1 cellular context compared by ENCODE assay signal in the genomic region with DNA sequence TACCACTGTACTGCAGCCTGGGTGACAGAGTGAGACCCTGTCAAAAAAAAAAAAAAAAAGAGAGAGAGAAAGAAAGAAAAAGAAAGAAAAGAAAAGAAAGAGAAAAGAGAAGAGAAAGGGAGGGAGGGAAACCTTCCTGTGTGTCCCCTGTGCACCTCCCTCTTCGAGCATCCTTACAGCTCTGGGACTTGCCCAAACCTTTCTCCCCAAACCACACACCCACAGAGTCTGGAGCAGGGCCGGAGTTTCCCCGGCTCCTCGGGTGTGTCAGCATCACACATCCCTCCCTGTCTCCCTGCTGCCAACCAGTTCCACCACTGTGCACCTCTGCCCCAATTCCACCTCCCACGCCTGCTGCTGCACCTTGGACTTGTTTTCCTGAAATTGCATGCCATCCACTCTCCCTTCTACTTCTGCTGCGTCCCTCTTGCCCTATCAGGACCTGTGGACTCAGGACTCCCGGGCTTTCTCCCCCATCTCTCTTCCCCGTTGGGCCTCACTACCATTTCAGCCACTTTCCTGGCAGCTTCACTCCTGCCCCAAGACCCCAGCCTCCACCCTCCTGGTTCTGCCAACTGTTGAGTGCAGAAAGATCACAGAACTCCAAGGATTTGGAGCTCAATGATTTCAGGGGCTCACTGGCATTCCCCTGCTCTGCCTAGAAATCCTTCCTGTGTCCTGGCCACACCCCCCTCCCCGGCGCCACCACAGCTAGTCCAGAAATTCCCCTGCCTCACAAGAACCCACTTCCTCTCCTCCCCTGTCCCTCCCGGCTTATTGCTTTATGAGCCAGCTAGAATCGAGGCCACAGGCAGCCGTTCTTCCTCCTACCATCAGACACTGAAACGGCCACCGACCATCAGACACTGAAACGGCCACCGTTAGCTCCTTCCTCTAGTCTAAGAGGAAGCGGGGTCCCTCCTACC.
A peak's percentile ranks its signal among the peaks of the same experiment; 100 is the strongest.
TF ChIP-seq lines count a peak whose summit lies in the region.

No MANE protein-coding gene starts in this region.

TF ChIP-seq in HepG2, 621 proteins besides CTCF, POLR2A, EP300 and RAD21 (continued from another document and continues in another):
- TF ChIP-seq, protein P1, sequence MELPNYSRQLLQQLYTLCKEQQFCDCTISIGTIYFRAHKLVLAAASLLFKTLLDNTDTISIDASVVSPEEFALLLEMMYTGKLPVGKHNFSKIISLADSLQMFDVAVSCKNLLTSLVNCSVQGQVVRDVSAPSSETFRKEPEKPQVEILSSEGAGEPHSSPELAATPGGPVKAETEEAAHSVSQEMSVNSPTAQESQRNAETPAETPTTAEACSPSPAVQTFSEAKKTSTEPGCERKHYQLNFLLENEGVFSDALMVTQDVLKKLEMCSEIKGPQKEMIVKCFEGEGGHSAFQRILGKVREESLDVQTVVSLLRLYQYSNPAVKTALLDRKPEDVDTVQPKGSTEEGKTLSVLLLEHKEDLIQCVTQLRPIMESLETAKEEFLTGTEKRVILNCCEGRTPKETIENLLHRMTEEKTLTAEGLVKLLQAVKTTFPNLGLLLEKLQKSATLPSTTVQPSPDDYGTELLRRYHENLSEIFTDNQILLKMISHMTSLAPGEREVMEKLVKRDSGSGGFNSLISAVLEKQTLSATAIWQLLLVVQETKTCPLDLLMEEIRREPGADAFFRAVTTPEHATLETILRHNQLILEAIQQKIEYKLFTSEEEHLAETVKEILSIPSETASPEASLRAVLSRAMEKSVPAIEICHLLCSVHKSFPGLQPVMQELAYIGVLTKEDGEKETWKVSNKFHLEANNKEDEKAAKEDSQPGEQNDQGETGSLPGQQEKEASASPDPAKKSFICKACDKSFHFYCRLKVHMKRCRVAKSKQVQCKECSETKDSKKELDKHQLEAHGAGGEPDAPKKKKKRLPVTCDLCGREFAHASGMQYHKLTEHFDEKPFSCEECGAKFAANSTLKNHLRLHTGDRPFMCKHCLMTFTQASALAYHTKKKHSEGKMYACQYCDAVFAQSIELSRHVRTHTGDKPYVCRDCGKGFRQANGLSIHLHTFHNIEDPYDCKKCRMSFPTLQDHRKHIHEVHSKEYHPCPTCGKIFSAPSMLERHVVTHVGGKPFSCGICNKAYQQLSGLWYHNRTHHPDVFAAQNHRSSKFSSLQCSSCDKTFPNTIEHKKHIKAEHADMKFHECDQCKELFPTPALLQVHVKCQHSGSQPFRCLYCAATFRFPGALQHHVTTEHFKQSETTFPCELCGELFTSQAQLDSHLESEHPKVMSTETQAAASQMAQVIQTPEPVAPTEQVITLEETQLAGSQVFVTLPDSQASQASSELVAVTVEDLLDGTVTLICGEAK (IDR thresholded peaks at IDR 0.05) = no peak
- TF ChIP-seq, protein P1 (CRISPR knock-in tag; IDR thresholded peaks at IDR 0.05) = 0 out of 2 replicates have a peak, but pooled peaks have one; percentile 9
- TF ChIP-seq SRSF4 (IDR thresholded peaks at IDR 0.05; ENCODE audit: low read depth, low read length, poor library complexity, severe bottlenecking) (no peak), TOPORS (CRISPR knock-in tag; IDR thresholded peaks at IDR 0.05) (peak; percentile 69; the same call in 1 of the 2 replicates), JUN (CRISPR knock-in tag; IDR thresholded peaks at IDR 0.05) (0 out of 2 replicates have a peak, but pooled peaks have one; percentile 59), SETDB1 (CRISPR knock-in tag; IDR thresholded peaks at IDR 0.05; ENCODE audit: borderline replicate concordance) (no peak), RBAK (CRISPR knock-in tag; IDR thresholded peaks at IDR 0.05) (0 out of 2 replicates have a peak, but pooled peaks have one; percentile 31), MTF1 (CRISPR knock-in tag; IDR thresholded peaks at IDR 0.05) (no peak), ZNF550 (CRISPR knock-in tag; IDR thresholded peaks at IDR 0.05; ENCODE audit: borderline replicate concordance) (no peak), ZNF660 (CRISPR knock-in tag; IDR thresholded peaks at IDR 0.05; ENCODE audit: borderline replicate concordance, low read depth) (no peak; the same call in 1 of the 2 replicates), ZNF556 (CRISPR knock-in tag; IDR thresholded peaks at IDR 0.05; ENCODE audit: borderline replicate concordance) (0 out of 2 replicates have a peak, but pooled peaks have one; percentile 71), PAF1 (CRISPR knock-in tag; IDR thresholded peaks at IDR 0.05) (no peak), EHMT2 (IDR thresholded peaks at IDR 0.05; ENCODE audit: borderline replicate concordance, low read depth, low read length) (no peak), IKZF4 (CRISPR knock-in tag; IDR thresholded peaks at IDR 0.05; ENCODE audit: borderline replicate concordance, low read depth, not compliant biosample characterization) (peak; percentile 40), NFKBIZ (CRISPR knock-in tag; IDR thresholded peaks at IDR 0.05) (0 out of 2 replicates have a peak, but pooled peaks have one; percentile 29), ZNF432 (CRISPR knock-in tag; IDR thresholded peaks at IDR 0.05; ENCODE audit: borderline replicate concordance) (no peak), ZNF343 (CRISPR knock-in tag; IDR thresholded peaks at IDR 0.05) (no peak), ZNF616 (CRISPR knock-in tag; IDR thresholded peaks at IDR 0.05; ENCODE audit: low read depth) (no peak), FOXA1 (IDR thresholded peaks at IDR 0.05) (peak; percentile 31; the same call in 1 of the 2 replicates), FOXA1 (CRISPR knock-in tag; IDR thresholded peaks at IDR 0.05) (0 out of 2 replicates have a peak, but pooled peaks have one; percentile 38), TRIM24 (CRISPR knock-in tag; IDR thresholded peaks at IDR 0.05) (no peak), SPEN (CRISPR knock-in tag; IDR thresholded peaks at IDR 0.05; ENCODE audit: low read depth) (peak; percentile 90; the same call in 1 of the 2 replicates), FOXO1 (CRISPR knock-in tag; IDR thresholded peaks at IDR 0.05) (peak; percentile 100), ZNF746 (CRISPR knock-in tag; IDR thresholded peaks at IDR 0.05) (peak; percentile 54; the same call in 1 of the 2 replicates), SP140L (CRISPR knock-in tag; IDR thresholded peaks at IDR 0.05; ENCODE audit: borderline replicate concordance) (no peak), EEA1 (CRISPR knock-in tag; IDR thresholded peaks at IDR 0.05; ENCODE audit: borderline replicate concordance) (no peak), REL (CRISPR knock-in tag; conservative IDR thresholded peaks at IDR 0.05) (no peak), CCDC6 (CRISPR knock-in tag; IDR thresholded peaks at IDR 0.05) (0 out of 2 replicates have a peak, but pooled peaks have one; percentile 69)
- TF ChIP-seq, protein P2, sequence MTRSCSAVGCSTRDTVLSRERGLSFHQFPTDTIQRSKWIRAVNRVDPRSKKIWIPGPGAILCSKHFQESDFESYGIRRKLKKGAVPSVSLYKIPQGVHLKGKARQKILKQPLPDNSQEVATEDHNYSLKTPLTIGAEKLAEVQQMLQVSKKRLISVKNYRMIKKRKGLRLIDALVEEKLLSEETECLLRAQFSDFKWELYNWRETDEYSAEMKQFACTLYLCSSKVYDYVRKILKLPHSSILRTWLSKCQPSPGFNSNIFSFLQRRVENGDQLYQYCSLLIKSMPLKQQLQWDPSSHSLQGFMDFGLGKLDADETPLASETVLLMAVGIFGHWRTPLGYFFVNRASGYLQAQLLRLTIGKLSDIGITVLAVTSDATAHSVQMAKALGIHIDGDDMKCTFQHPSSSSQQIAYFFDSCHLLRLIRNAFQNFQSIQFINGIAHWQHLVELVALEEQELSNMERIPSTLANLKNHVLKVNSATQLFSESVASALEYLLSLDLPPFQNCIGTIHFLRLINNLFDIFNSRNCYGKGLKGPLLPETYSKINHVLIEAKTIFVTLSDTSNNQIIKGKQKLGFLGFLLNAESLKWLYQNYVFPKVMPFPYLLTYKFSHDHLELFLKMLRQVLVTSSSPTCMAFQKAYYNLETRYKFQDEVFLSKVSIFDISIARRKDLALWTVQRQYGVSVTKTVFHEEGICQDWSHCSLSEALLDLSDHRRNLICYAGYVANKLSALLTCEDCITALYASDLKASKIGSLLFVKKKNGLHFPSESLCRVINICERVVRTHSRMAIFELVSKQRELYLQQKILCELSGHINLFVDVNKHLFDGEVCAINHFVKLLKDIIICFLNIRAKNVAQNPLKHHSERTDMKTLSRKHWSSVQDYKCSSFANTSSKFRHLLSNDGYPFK (CRISPR knock-in tag; IDR thresholded peaks at IDR 0.05; ENCODE audit: borderline replicate concordance) = no peak; the same call in 1 of the 2 replicates
- TF ChIP-seq, protein P3, sequence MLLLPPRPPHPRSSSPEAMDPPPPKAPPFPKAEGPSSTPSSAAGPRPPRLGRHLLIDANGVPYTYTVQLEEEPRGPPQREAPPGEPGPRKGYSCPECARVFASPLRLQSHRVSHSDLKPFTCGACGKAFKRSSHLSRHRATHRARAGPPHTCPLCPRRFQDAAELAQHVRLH (CRISPR knock-in tag; IDR thresholded peaks at IDR 0.05; ENCODE audit: borderline replicate concordance, low read depth) = peak; percentile 55; the same call in 1 of the 2 replicates
- TF ChIP-seq, protein P4, sequence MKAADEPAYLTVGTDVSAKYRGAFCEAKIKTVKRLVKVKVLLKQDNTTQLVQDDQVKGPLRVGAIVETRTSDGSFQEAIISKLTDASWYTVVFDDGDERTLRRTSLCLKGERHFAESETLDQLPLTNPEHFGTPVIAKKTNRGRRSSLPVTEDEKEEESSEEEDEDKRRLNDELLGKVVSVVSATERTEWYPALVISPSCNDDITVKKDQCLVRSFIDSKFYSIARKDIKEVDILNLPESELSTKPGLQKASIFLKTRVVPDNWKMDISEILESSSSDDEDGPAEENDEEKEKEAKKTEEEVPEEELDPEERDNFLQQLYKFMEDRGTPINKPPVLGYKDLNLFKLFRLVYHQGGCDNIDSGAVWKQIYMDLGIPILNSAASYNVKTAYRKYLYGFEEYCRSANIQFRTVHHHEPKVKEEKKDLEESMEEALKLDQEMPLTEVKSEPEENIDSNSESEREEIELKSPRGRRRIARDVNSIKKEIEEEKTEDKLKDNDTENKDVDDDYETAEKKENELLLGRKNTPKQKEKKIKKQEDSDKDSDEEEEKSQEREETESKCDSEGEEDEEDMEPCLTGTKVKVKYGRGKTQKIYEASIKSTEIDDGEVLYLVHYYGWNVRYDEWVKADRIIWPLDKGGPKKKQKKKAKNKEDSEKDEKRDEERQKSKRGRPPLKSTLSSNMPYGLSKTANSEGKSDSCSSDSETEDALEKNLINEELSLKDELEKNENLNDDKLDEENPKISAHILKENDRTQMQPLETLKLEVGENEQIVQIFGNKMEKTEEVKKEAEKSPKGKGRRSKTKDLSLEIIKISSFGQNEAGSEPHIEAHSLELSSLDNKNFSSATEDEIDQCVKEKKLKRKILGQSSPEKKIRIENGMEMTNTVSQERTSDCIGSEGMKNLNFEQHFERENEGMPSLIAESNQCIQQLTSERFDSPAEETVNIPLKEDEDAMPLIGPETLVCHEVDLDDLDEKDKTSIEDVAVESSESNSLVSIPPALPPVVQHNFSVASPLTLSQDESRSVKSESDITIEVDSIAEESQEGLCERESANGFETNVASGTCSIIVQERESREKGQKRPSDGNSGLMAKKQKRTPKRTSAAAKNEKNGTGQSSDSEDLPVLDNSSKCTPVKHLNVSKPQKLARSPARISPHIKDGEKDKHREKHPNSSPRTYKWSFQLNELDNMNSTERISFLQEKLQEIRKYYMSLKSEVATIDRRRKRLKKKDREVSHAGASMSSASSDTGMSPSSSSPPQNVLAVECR (CRISPR knock-in tag; IDR thresholded peaks at IDR 0.05; ENCODE audit: borderline replicate concordance) = peak; percentile 77; the same call in 1 of the 2 replicates
- TF ChIP-seq, protein P5, sequence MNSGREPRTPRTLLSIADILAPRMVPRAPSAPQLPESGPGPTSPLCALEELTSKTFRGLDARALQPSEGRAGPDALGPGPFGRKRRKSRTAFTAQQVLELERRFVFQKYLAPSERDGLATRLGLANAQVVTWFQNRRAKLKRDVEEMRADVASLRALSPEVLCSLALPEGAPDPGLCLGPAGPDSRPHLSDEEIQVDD (CRISPR knock-in tag; IDR thresholded peaks at IDR 0.05; ENCODE audit: borderline replicate concordance) = no peak
- TF ChIP-seq, protein P6, sequence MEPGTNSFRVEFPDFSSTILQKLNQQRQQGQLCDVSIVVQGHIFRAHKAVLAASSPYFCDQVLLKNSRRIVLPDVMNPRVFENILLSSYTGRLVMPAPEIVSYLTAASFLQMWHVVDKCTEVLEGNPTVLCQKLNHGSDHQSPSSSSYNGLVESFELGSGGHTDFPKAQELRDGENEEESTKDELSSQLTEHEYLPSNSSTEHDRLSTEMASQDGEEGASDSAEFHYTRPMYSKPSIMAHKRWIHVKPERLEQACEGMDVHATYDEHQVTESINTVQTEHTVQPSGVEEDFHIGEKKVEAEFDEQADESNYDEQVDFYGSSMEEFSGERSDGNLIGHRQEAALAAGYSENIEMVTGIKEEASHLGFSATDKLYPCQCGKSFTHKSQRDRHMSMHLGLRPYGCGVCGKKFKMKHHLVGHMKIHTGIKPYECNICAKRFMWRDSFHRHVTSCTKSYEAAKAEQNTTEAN (CRISPR knock-in tag; conservative IDR thresholded peaks at IDR 0.05) = peak; percentile 92; the same call in 1 of the 2 replicates
